Comparison of ENCODE assay signal across 1 cellular context in the genomic region with DNA sequence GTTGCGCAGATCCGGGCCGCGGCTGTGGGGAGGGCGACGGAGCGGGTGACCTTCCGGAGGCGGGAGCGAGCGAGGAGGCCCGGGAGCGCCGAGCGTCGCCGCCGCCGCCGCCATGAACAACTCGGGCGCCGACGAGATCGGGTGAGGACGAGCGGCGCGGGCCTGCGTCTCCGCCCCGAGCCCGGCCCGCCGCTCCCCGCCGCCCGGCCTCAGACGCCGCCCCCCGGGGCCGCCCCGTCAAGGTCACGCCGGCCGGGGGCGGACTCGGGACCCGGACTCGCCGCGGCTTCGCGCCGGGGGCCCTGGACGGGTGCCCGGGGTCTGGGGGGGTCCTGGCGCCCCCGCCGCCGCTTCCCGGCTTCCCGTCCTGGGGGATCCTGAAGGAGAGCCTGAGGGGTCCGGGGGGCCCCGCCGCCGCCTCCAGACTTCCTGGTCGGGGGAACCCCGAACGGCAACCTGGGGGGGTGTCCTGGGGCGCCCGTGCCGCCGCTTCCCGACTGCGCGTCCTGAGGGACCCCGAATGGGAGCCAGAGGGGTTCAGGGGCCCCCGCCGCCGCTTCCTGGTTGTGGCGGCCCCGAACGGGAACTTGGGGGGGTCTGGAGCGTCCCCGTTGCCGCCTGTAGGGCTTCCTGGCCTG.
TF ChIP-seq lines count a peak whose summit lies in the region.

No MANE protein-coding gene starts in this region.

TF ChIP-seq in H1, 55 proteins besides CTCF, POLR2A, EP300 and RAD21:
- TF ChIP-seq PHF8 (conservative IDR thresholded peaks at IDR 0.05; ENCODE audit: low read depth, low read length): no peak; the same call in 1 of the 2 replicates
- TF ChIP-seq TEAD4 (IDR thresholded peaks at IDR 0.05; ENCODE audit: low read depth, low read length): no peak
- TF ChIP-seq EGR1 (IDR thresholded peaks at IDR 0.05; ENCODE audit: borderline replicate concordance, low read depth, low read length): no peak
- no peak for TF ChIP-seq RXRA (IDR thresholded peaks at IDR 0.05; ENCODE audit: insufficient read depth, low read depth, low read length)
- no peak for TF ChIP-seq KDM1A (IDR thresholded peaks at IDR 0.05; ENCODE audit: borderline replicate concordance, low read length)
- no peak for TF ChIP-seq TBP (IDR thresholded peaks at IDR 0.05; ENCODE audit: low read depth, low read length)
- 0 out of 2 replicates have a peak, but pooled peaks have one; percentile 12 for TF ChIP-seq TAF1 (IDR thresholded peaks at IDR 0.05; ENCODE audit: low read depth, low read length)
- TF ChIP-seq JUND (IDR thresholded peaks at IDR 0.05; ENCODE audit: low read length): no peak
TF ChIP-seq in H1: peak in this region for 1.
